Comparison of ENCODE assay signal across 9 cellular contexts in genomic region chr22:26671317-26672059, GRCh38. TPM values are rescaled to one million over a fixed set of nuclear protein-coding genes. Genes with fewer than 3 reads are reported as not detected.
A peak's percentile ranks its signal among the peaks of the same experiment; 100 is the strongest.
DNase-seq lines count a peak whose midpoint lies in the region; ATAC-seq, FAIRE-seq and TF ChIP-seq lines count a peak whose summit lies in the region.
"Had no signal": no experiment of that assay in that cellular context is flagged by ENCODE, and none has a peak within 500 bp of the region (broad histone marks: within the 10 kb centered on the region; RNA-seq: fewer than 3 reads in every experiment).

No MANE protein-coding gene starts in this region.

- peak overlapping the region; percentile 98; the same call in 1 of the 2 replicates for H3K27ac ChIP-seq in MM.1S (ENCODE audit: low read length)
- H3K27ac ChIP-seq in right atrium auricular region, result peak overlapping the region; percentile 97 to 98

- peak overlapping the region; percentile 93 to 96 for H3K4me3 Mint-ChIP-seq in activated T-cell treated with anti-CD3 and anti-CD28 coated beads, Interleukin-2, amount 50 U/mL, for 72 hours

- H3K9ac ChIP-seq in MM.1S (ENCODE audit: low read length), result 0 out of 2 replicates have a peak overlapping the region, but pooled peaks have one; percentile 96

- no peaks in the 10 kb centered on the region for H3K27me3 Mint-ChIP-seq in activated T-cell treated with anti-CD3 and anti-CD28 coated beads, Interleukin-2, amount 50 U/mL, for 72 hours (ENCODE audit: low read depth)

- H3K9me3 ChIP-seq in MM.1S (replicated peaks; ENCODE audit: insufficient read depth, low read length), result no peaks in the 10 kb centered on the region
- no peaks in the 10 kb centered on the region for H3K9me3 ChIP-seq in right atrium auricular region

- TF ChIP-seq CTCF in MM.1S (IDR thresholded peaks at IDR 0.05; ENCODE audit: low read length), result no peak
- TF ChIP-seq CTCF in right atrium auricular region (IDR thresholded peaks at IDR 0.05), result no peak

- DNase-seq in GM18507 (ENCODE audit: extremely low spot score, insufficient read length, low read depth), result no peak
- DNase-seq in MM.1S, result no peak
- DNase-seq in activated T-cell treated with anti-CD3 and anti-CD28 coated beads, Interleukin-2, amount 50 U/mL, for 72 hours, result peak; percentile 71 to 72
- DNase-seq in right atrium auricular region (ENCODE audit: low spot score), result no peak
- peak; percentile 59 to 60 for DNase-seq in stimulated activated CD4-positive, alpha-beta T cell treated with anti-CD3 and anti-CD28 coated beads, Interleukin-4, amount 100 ng/mL, for 48 hours (ENCODE audit: low read depth in 2 of 2)
- no peak for DNase-seq in retina

- H3K4me3 ChIP-seq in MM.1S (ENCODE audit: low read length) (no peak overlapping the region), right atrium auricular region (no peak overlapping the region)

- peaks cover 32% of the 10 kb centered on the region for H3F3A ChIP-seq in MM.1S (ENCODE audit: insufficient read depth, low read length)

- H2AFZ ChIP-seq in MM.1S (ENCODE audit: low read length), result peak overlapping the region; percentile 50; the same call in 1 of the 2 replicates

- H3K27me3 ChIP-seq in MM.1S (replicated peaks; ENCODE audit: insufficient read depth, low read length) (no peaks in the 10 kb centered on the region), right atrium auricular region (no peaks in the 10 kb centered on the region)

- FAIRE-seq in GM18507 (lab: Jason Lieb, UNC), result peak; percentile 99

- peaks cover 3 to 9% of the 10 kb centered on the region in 2 donors for H3K36me3 Mint-ChIP-seq in activated T-cell treated with anti-CD3 and anti-CD28 coated beads, Interleukin-2, amount 50 U/mL, for 72 hours (ENCODE audit: insufficient read depth in 2 of 2)

- peak overlapping the region; percentile 74 for H3K27ac Mint-ChIP-seq in activated T-cell treated with anti-CD3 and anti-CD28 coated beads, Interleukin-2, amount 50 U/mL, for 72 hours

- no peaks in the 10 kb centered on the region for H3K36me3 ChIP-seq in MM.1S (replicated peaks; ENCODE audit: insufficient read depth, low read length)
- no peaks in the 10 kb centered on the region for H3K36me3 ChIP-seq in right atrium auricular region

- peaks cover 33% of the 10 kb centered on the region for H3K79me2 ChIP-seq in MM.1S (ENCODE audit: low read length)

- ATAC-seq in activated T-cell treated with anti-CD3 and anti-CD28 coated beads, Interleukin-2, amount 50 U/mL, for 72 hours (replicated peaks in 1 of 2), result peak; percentile 55
- no peak for ATAC-seq in GM19328 (IDR thresholded peaks at IDR 0.05; ENCODE audit: unreplicated experiment)
- no peak for ATAC-seq in GM18868 (IDR thresholded peaks at IDR 0.05; ENCODE audit: unreplicated experiment)

- H3K4me1 ChIP-seq in MM.1S (ENCODE audit: low read length) (peaks cover 32% of the 10 kb centered on the region), right atrium auricular region (peaks cover 0 to 26% of the 10 kb centered on the region in 2 donors)

- H4K20me1 ChIP-seq in MM.1S (ENCODE audit: insufficient read depth, low read length), result no peaks in the 10 kb centered on the region

- H3K4me1 Mint-ChIP-seq in activated T-cell treated with anti-CD3 and anti-CD28 coated beads, Interleukin-2, amount 50 U/mL, for 72 hours (ENCODE audit: low read depth), result peaks cover 70% of the 10 kb centered on the region

- no peaks in the 10 kb centered on the region for H3K9me3 Mint-ChIP-seq in activated T-cell treated with anti-CD3 and anti-CD28 coated beads, Interleukin-2, amount 50 U/mL, for 72 hours

- no peaks in the 10 kb centered on the region for H3K9me2 ChIP-seq in MM.1S (replicated peaks; ENCODE audit: insufficient read depth, low read length)

- H3K4me2 ChIP-seq in MM.1S (ENCODE audit: low read depth, low read length), result peak overlapping the region; percentile 99

RNA-seq across cellular contexts. Expression of gene MIAT, which starts 14.1 kb away (rescaled TPM):
- 100 to 1,000 TPM in 1 of 2 donors, 10 to 100 TPM in 1; 65.9 to 113 TPM for total RNA-seq in activated T-cell treated with anti-CD3 and anti-CD28 coated beads, Interleukin-2, amount 50 U/mL, for 72 hours
- 1 to 10 TPM in 1 of 2 donors, under 1 TPM in 1; 0.19 to 2.0 TPM for total RNA-seq in right atrium auricular region

RNA-seq across cellular contexts. Expression of gene CRYBA4, which starts 49.7 kb away (rescaled TPM):
- under 1 TPM in 1 of 2 donors, not detected in 1; 0.63 TPM for total RNA-seq in activated T-cell treated with anti-CD3 and anti-CD28 coated beads, Interleukin-2, amount 50 U/mL, for 72 hours
- not detected for total RNA-seq in right atrium auricular region
- total RNA-seq: mononuclear cell had no signal

RNA-seq across cellular contexts. Expression of gene CRYBB1, which starts 53.7 kb away (rescaled TPM):
- not detected for total RNA-seq in activated T-cell treated with anti-CD3 and anti-CD28 coated beads, Interleukin-2, amount 50 U/mL, for 72 hours
- total RNA-seq in right atrium auricular region, result 1 to 10 TPM in 1 of 2 donors, under 1 TPM in 1; 0.79 to 1.7 TPM
- total RNA-seq: mononuclear cell had no signal

Comparison
In these comparisons a context has a peak if more than half of its experiments do, and no peak if none do; other contexts are left out.
1. DNase-seq: peak in activated T-cell treated with anti-CD3 and anti-CD28 coated beads, Interleukin-2, amount 50 U/mL, for 72 hours (2 of 2) and stimulated activated CD4-positive, alpha-beta T cell treated with anti-CD3 and anti-CD28 coated beads, Interleukin-4, amount 100 ng/mL, for 48 hours (2 of 2); none in GM18507 (single experiment), MM.1S (single experiment), right atrium auricular region (single experiment) and retina (single experiment).
2. ATAC-seq: peak in activated T-cell treated with anti-CD3 and anti-CD28 coated beads, Interleukin-2, amount 50 U/mL, for 72 hours (2 of 2); none in GM19328 (single experiment) and GM18868 (single experiment).
3. RNA of gene MIAT, which starts 14.1 kb away (total RNA-seq): 65.9 to 113 TPM in activated T-cell treated with anti-CD3 and anti-CD28 coated beads, Interleukin-2, amount 50 U/mL, for 72 hours; 0.19 to 2.0 TPM in right atrium auricular region; every median in the first group is over 10 times any median in the second.